Comparison of ENCODE assay signal across 8 cellular contexts in the genomic region with DNA sequence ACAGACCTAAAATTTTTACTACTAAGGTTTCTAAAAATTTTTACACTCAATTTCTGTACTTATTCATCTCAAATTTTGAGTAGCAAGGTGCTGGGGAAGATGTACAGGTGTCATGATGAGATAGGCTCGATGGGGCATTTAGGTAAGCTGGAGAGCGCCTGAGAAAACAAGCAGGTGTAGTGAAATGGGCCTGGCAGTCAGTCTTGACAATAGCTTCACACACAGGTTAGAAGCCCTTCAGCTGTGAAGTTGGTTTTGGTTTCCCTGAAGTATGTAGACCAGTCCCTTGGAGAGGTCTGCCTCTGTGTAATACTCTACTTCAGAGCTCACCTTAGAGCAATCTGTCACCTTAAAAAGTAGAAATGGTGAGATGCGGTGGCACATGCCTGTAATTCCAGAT.
"Had no signal": no experiment of that assay in that cellular context is flagged by ENCODE, and none has a peak within 500 bp of the region (broad histone marks: within the 10 kb centered on the region; RNA-seq: fewer than 3 reads in every experiment).

No MANE protein-coding gene starts in this region.

- H3K27ac Mint-ChIP-seq: GM23338, H9 had no signal

- H3K4me3 Mint-ChIP-seq: GM23338, H9 had no signal

- FAIRE-seq: H1, H54, HTR-8/SVneo, K562 had no signal

- H3K9me3 Mint-ChIP-seq: GM23338, H9 had no signal

- ATAC-seq: GM23338, K562 had no signal

- H3K4me3 ChIP-seq: GM23338, K562 had no signal

- H3K4me1 Mint-ChIP-seq: GM23338 had no signal

- DNase-seq: H9, HCEC 1CT, IMR-90 had no signal
